In the genomic region with DNA sequence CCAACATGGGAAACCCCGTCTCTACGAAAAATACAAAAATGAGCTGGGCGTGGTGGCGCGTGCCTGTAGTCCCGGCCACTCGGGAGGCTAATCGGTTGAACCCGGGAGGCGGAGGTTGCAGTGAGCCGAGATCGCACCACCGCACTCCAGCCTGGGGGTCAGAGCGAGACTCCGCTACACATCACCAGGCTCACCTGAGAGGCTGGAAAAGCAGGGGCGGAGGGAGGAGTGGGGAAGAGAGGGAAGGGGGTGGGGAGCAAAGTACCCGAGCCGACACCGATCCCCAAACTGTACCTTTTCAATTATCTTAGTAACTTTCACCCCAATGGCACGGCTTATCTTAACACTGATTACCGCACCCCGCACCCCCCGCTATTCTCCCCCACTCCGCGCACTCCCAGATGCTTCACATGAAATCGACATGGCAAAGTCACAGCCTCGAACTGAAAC, we compare ENCODE assay signal across 9 cellular contexts. TPM values are rescaled to one million over a fixed set of nuclear protein-coding genes. Genes with fewer than 3 reads are reported as not detected.
DNase-seq lines count a peak whose midpoint lies in the region; FAIRE-seq and TF ChIP-seq lines count a peak whose summit lies in the region.
"Had no signal": no experiment of that assay in that cellular context is flagged by ENCODE, and none has a peak within 500 bp of the region (broad histone marks: within the 10 kb centered on the region; RNA-seq: fewer than 3 reads in every experiment).

No MANE protein-coding gene starts in this region.

- FAIRE-seq in D721Med (lab: Jason Lieb, UNC) = no peak

- H3K27ac ChIP-seq in SJCRH30 (no peak overlapping the region), parathyroid adenoma (no peak overlapping the region)

- H3K79me2 ChIP-seq in parathyroid adenoma = no peaks in the 10 kb centered on the region

- TF ChIP-seq CTCF in D721Med (IDR thresholded peaks at IDR 0.05; ENCODE audit: insufficient read depth, missing control alignments) (no peak), fibroblast of pulmonary artery (IDR thresholded peaks at IDR 0.05; ENCODE audit: low read length, missing control alignments) (no peak), parathyroid adenoma (IDR thresholded peaks at IDR 0.05) (no peak)

- H3K9ac ChIP-seq in parathyroid adenoma = no peak overlapping the region

- peaks cover 11% of the 10 kb centered on the region; the same call in 1 of the 2 replicates for H3K27me3 ChIP-seq in SJCRH30
- no peaks in the 10 kb centered on the region for H3K27me3 ChIP-seq in parathyroid adenoma (ENCODE audit: control insufficient read depth, insufficient read depth, low read length)

- peak overlapping the region; percentile 74 for H3K4me3 ChIP-seq in SJCRH30
- H3K4me3 ChIP-seq in fibroblast of pulmonary artery (replicated peaks; ENCODE audit: low read depth, low read length) = peak overlapping the region; percentile 59
- H3K4me3 ChIP-seq in parathyroid adenoma (ENCODE audit: low read depth, low read length) = no peak overlapping the region

- H3K4me1 ChIP-seq in SJCRH30 (no peaks in the 10 kb centered on the region), parathyroid adenoma (no peaks in the 10 kb centered on the region)

- no peaks in the 10 kb centered on the region for H3K36me3 ChIP-seq in SJCRH30
- no peaks in the 10 kb centered on the region for H3K36me3 ChIP-seq in parathyroid adenoma (ENCODE audit: control insufficient read depth, insufficient read depth, low read length)

- no peaks in the 10 kb centered on the region for H3K9me3 ChIP-seq in SJCRH30 (replicated peaks)
- no peaks in the 10 kb centered on the region for H3K9me3 ChIP-seq in parathyroid adenoma (ENCODE audit: control insufficient read depth, low read length)

- peak overlapping the region; percentile 62 for H2AFZ ChIP-seq in parathyroid adenoma

- DNase-seq in D721Med (ENCODE audit: insufficient read length, low spot score) (peak; percentile 49), SJCRH30 (no peak), fibroblast of pulmonary artery (ENCODE audit: low read depth) (no peak), NCI-H2107 treated with DMSO at 0.1 percent for 48 hours (lab: John Stamatoyannopoulos, UW; ENCODE audit: unreplicated experiment) (no peak), DMS114 treated with DMSO at 0.1 percent for 48 hours (lab: John Stamatoyannopoulos, UW; ENCODE audit: unreplicated experiment) (no peak)
- no peak for DNase-seq in stimulated activated naive CD4-positive, alpha-beta T cell (lab: John Stamatoyannopoulos, UW)
- DNase-seq in activated CD4-positive, alpha-beta T cell treated with anti-CD3 and anti-CD28 coated beads for 1 hour = no peak

- H3K4me2 ChIP-seq in parathyroid adenoma (ENCODE audit: low read length) = peak overlapping the region; percentile 53

RNA-seq across cellular contexts. Expression of a gene that starts 46.4 kb away (rescaled TPM):
- total RNA-seq in SJCRH30 (2014; rRNA removed; shearing (Covaris generic)) = 22.8 and 23.7 TPM in 2 replicates

RNA-seq across cellular contexts. Expression of a gene that starts 50.9 kb away (rescaled TPM):
- 0.25 TPM in 1 of 2 replicates, not detected in the other for total RNA-seq in SJCRH30 (2014; rRNA removed; shearing (Covaris generic))
- total RNA-seq: lung microvascular endothelial cell had no signal
